In genomic region chr5:130975299-130975698, GRCh38 we compare ENCODE assay signal across 29 cellular contexts.
DNase-seq lines count a peak whose midpoint lies in the region; ATAC-seq, FAIRE-seq and TF ChIP-seq lines count a peak whose summit lies in the region.
"Had no signal": no experiment of that assay in that cellular context is flagged by ENCODE, and none has a peak within 500 bp of the region (broad histone marks: within the 10 kb centered on the region; RNA-seq: fewer than 3 reads in every experiment).

No MANE protein-coding gene starts in this region.

- H3K4me2 ChIP-seq in astrocyte (ENCODE audit: low read length) = no peak overlapping the region
- H3K4me2 ChIP-seq: BLaER1 treated with 17β-estradiol and CSF1 and Interleukin-3, amounts not matched to agents 10 nM and 100 nM; PC-9 had no signal

- H3K9me3 Mint-ChIP-seq in astrocyte (ENCODE audit: unreplicated experiment) = peaks cover 2% of the 10 kb centered on the region

- H3K79me2 ChIP-seq in astrocyte (ENCODE audit: insufficient read depth, low read length) = no peaks in the 10 kb centered on the region

- H3K9me3 ChIP-seq in astrocyte (ENCODE audit: insufficient read depth, low read depth, low read length) (no peaks in the 10 kb centered on the region), mucosa of descending colon (no peaks in the 10 kb centered on the region), thyroid gland (no peaks in the 10 kb centered on the region)
- H3K9me3 ChIP-seq: MG63, SJSA1 had no signal

- H3K36me3 ChIP-seq in H7 (replicated peaks; ENCODE audit: control insufficient read depth, insufficient read depth, low read length) = no peaks in the 10 kb centered on the region
- H3K36me3 ChIP-seq in astrocyte (ENCODE audit: insufficient read depth, low read length) = no peaks in the 10 kb centered on the region
- H3K36me3 ChIP-seq in mucosa of descending colon (ENCODE audit: low read depth) = no peaks in the 10 kb centered on the region
- no peaks in the 10 kb centered on the region for H3K36me3 ChIP-seq in thyroid gland
- H3K36me3 ChIP-seq: BLaER1 treated with 17β-estradiol and CSF1 and Interleukin-3, amounts not matched to agents 10 nM and 100 nM; MG63; SJSA1 had no signal

- intact Hi-C loops in mucosa of descending colon (cut with DNase I, micrococcal nuclease) (no loop called here), thyroid gland (cut with DNase I) (no loop called here)

- peak; percentile 22 for DNase-seq in H7
- no peak for DNase-seq in astrocyte (ENCODE audit: low read depth)
- no peak for DNase-seq in epithelial cell of prostate (ENCODE audit: low read depth, low spot score)
- peak in 1 of 3 donors; percentile 43 for DNase-seq in mucosa of descending colon
- no peak for DNase-seq in COLO829 (ENCODE audit: low spot score)
- DNase-seq in thyroid gland = no peak
- no peak for DNase-seq in hippocampal formation (lab: John Stamatoyannopoulos, UW)
- DNase-seq in stimulated activated CD4-positive, alpha-beta T cell treated with anti-CD3 and anti-CD28 coated beads, Interleukin-2, amount 100 ng/mL, for 24 hours = no peak
- DNase-seq: CD4-positive, alpha-beta T cell; COR-L47; DMS53; GOT3; Kasumi-1; MG63; NCI-H1105 treated with DMSO at 0.1 percent for 48 hours; NCI-H146; NCI-H1930; NCI-H2107; NCI-H446 treated with DMSO at 0.1 percent for 48 hours; NCI-H526; NCI-H82; NK-92 treated with Interleukin-12 subunit alpha and Interleukin-12 subunit beta, amount 100 ng/mL, for 24 hours; PC-9; Right ventricle myocardium superior; RPMI8226 had no signal

- peaks cover 3% of the 10 kb centered on the region for H3K27me3 Mint-ChIP-seq in astrocyte (ENCODE audit: low read depth, unreplicated experiment)

- 37 to 58% methylated on average over 2 of the region's 2 CpGs for WGBS in thyroid gland, 2 donors

- no peak overlapping the region for H2AFZ ChIP-seq in astrocyte (ENCODE audit: low read depth, low read length)
- H2AFZ ChIP-seq: PC-9 had no signal

- H3K4me1 ChIP-seq in astrocyte (ENCODE audit: insufficient read depth, low read length) = no peaks in the 10 kb centered on the region
- no peaks in the 10 kb centered on the region for H3K4me1 ChIP-seq in mucosa of descending colon (ENCODE audit: low read depth)
- H3K4me1 ChIP-seq in thyroid gland = peaks cover 7 to 8% of the 10 kb centered on the region in 2 donors
- H3K4me1 ChIP-seq: SJSA1 had no signal

- no peaks in the 10 kb centered on the region for H3K36me3 Mint-ChIP-seq in astrocyte (ENCODE audit: low read depth, unreplicated experiment)

- H3K27ac ChIP-seq in astrocyte (ENCODE audit: low read depth, low read length) = no peak overlapping the region
- H3K27ac ChIP-seq in epithelial cell of prostate = peak overlapping the region; percentile 15
- H3K27ac ChIP-seq in thyroid gland = no peak overlapping the region
- H3K27ac ChIP-seq: BLaER1 treated with 17β-estradiol and CSF1 and Interleukin-3, amounts not matched to agents 10 nM and 100 nM; PC-9; SJSA1 had no signal

- H4K20me1 ChIP-seq in astrocyte (ENCODE audit: insufficient read depth, low read length) = no peaks in the 10 kb centered on the region
- H4K20me1 ChIP-seq: BLaER1 treated with 17β-estradiol and CSF1 and Interleukin-3, amounts not matched to agents 10 nM and 100 nM had no signal

- H3K27ac Mint-ChIP-seq in astrocyte (ENCODE audit: unreplicated experiment) = no peak overlapping the region
- H3K27ac Mint-ChIP-seq: CD4-positive, alpha-beta T cell had no signal

- no peak for TF ChIP-seq POLR2A in thyroid gland (IDR thresholded peaks at IDR 0.05)

- H3K4me3 ChIP-seq in H7 (ENCODE audit: insufficient read depth, low read depth, low read length) (no peak overlapping the region), astrocyte (ENCODE audit: insufficient read depth, low read depth, low read length) (no peak overlapping the region), mucosa of descending colon (no peak overlapping the region), thyroid gland (replicated peaks in 1 of 3) (no peak overlapping the region)
- H3K4me3 ChIP-seq: BLaER1 treated with 17β-estradiol and CSF1 and Interleukin-3, amounts not matched to agents 10 nM and 100 nM; K562; MG63; PC-9; SJSA1 had no signal

- H3K9ac ChIP-seq in astrocyte (ENCODE audit: low read length) = no peak overlapping the region
- H3K9ac ChIP-seq: BLaER1 treated with 17β-estradiol and CSF1 and Interleukin-3, amounts not matched to agents 10 nM and 100 nM had no signal

- peaks cover 11% of the 10 kb centered on the region for H3K4me1 Mint-ChIP-seq in astrocyte (ENCODE audit: low read depth, unreplicated experiment)

- H3K27me3 ChIP-seq in H7 (ENCODE audit: control insufficient read depth, insufficient read depth, low read length) (no peaks in the 10 kb centered on the region), astrocyte (ENCODE audit: insufficient read depth, low read length) (no peaks in the 10 kb centered on the region), thyroid gland (no peaks in the 10 kb centered on the region)
- H3K27me3 ChIP-seq: BLaER1 treated with 17β-estradiol and CSF1 and Interleukin-3, amounts not matched to agents 10 nM and 100 nM had no signal

- no peak overlapping the region for H3K4me3 Mint-ChIP-seq in astrocyte (ENCODE audit: unreplicated experiment)
- H3K4me3 Mint-ChIP-seq: CD4-positive, alpha-beta T cell had no signal

- peak; percentile 9 for FAIRE-seq in astrocyte (lab: Jason Lieb, UNC)
- FAIRE-seq: K562 had no signal

- peak; percentile 82 for ATAC-seq in mucosa of descending colon
- ATAC-seq: HCT116, K562 had no signal

- no peak for TF ChIP-seq CTCF in astrocyte (IDR thresholded peaks at IDR 0.05; ENCODE audit: insufficient read depth, low read depth, low read length)
- no peak for TF ChIP-seq CTCF in mucosa of descending colon (IDR thresholded peaks at IDR 0.05)
- TF ChIP-seq CTCF in thyroid gland (IDR thresholded peaks at IDR 0.05) = no peak
